Comparison of ENCODE assay signal across 1 cellular context in the genomic region with DNA sequence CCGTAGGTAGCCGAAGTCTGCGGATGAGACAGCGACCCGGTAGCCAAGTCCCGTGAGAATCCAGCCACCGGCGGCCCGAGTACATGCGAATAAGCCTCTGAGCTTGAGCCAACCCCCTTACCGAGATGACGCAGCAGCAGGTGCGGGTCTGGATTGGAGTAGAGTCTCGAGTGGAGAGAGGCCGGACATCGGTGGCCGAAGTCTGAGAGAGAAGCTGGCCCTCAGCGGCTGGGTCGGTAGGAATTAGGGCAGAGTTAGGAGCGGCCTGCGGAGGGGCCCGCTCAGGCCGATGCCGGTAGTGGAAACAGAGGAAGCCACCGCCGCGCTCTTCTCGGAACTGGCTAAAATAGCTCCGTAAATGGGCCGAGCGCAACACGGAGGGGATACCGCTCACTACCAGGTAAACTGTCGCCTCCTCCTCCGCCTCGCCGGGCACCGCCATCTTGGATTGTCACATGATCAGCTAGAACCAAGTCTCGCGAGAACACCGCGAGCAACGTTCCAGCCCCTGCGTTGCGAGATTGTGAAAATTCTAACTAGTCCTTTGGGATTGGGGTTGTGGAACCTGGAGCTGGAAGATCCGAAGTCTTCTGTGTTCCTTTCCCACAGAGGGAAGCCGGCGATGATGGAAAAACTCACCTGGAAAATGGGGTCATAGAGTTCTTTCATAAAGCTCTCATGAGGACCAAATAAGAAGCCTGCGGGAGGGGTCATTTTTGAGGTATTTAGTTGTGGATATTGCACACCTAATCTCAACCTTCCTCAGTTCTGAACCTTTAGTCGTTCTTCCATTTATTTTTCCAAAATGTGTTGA.
A peak's percentile ranks its signal among the peaks of the same experiment; 100 is the strongest.
TF ChIP-seq lines count a peak whose summit lies in the region.

A gene with protein sequence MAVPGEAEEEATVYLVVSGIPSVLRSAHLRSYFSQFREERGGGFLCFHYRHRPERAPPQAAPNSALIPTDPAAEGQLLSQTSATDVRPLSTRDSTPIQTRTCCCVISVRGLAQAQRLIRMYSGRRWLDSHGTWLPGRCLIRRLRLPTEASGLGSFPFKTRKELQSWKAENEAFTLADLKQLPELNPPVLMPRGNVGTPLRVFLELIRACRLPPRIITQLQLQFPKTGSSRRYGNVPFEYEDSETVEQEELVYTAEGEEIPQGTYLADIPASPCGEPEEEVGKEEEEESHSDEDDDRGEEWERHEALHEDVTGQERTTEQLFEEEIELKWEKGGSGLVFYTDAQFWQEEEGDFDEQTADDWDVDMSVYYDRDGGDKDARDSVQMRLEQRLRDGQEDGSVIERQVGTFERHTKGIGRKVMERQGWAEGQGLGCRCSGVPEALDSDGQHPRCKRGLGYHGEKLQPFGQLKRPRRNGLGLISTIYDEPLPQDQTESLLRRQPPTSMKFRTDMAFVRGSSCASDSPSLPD (minus strand): TSS at position 467 of the 814 bp plus-strand sequence. CDS start 25 bp downstream, at position 442.

TF ChIP-seq in GM12878, 131 proteins besides CTCF, POLR2A, EP300 and RAD21 (continued from another document and continues in another):
- TF ChIP-seq, protein P1, sequence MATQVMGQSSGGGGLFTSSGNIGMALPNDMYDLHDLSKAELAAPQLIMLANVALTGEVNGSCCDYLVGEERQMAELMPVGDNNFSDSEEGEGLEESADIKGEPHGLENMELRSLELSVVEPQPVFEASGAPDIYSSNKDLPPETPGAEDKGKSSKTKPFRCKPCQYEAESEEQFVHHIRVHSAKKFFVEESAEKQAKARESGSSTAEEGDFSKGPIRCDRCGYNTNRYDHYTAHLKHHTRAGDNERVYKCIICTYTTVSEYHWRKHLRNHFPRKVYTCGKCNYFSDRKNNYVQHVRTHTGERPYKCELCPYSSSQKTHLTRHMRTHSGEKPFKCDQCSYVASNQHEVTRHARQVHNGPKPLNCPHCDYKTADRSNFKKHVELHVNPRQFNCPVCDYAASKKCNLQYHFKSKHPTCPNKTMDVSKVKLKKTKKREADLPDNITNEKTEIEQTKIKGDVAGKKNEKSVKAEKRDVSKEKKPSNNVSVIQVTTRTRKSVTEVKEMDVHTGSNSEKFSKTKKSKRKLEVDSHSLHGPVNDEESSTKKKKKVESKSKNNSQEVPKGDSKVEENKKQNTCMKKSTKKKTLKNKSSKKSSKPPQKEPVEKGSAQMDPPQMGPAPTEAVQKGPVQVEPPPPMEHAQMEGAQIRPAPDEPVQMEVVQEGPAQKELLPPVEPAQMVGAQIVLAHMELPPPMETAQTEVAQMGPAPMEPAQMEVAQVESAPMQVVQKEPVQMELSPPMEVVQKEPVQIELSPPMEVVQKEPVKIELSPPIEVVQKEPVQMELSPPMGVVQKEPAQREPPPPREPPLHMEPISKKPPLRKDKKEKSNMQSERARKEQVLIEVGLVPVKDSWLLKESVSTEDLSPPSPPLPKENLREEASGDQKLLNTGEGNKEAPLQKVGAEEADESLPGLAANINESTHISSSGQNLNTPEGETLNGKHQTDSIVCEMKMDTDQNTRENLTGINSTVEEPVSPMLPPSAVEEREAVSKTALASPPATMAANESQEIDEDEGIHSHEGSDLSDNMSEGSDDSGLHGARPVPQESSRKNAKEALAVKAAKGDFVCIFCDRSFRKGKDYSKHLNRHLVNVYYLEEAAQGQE (IDR thresholded peaks at IDR 0.05; ENCODE audit: low read depth, low read length) = no peak; the same call in 1 of the 2 replicates
- TF ChIP-seq ASH2L (IDR thresholded peaks at IDR 0.05; ENCODE audit: borderline replicate concordance, low read depth) = peak; percentile 64; the same call in 1 of the 2 replicates
- TF ChIP-seq POLR2AphosphoS5 (IDR thresholded peaks at IDR 0.05; ENCODE audit: low read length) = peak; percentile 93
- TF ChIP-seq RBBP5 (conservative IDR thresholded peaks at IDR 0.05) = no peak
- peak; percentile 91 for TF ChIP-seq CBFB (IDR thresholded peaks at IDR 0.05; ENCODE audit: low read depth)
- peak; percentile 69 for TF ChIP-seq NBN (IDR thresholded peaks at IDR 0.05)
- TF ChIP-seq RUNX3 (IDR thresholded peaks at IDR 0.05; ENCODE audit: low read length) = peak; percentile 56
- 0 out of 2 replicates have a peak, but pooled peaks have one; percentile 25 for TF ChIP-seq CREB1 (IDR thresholded peaks at IDR 0.05; ENCODE audit: low read depth)
- TF ChIP-seq, protein P2, sequence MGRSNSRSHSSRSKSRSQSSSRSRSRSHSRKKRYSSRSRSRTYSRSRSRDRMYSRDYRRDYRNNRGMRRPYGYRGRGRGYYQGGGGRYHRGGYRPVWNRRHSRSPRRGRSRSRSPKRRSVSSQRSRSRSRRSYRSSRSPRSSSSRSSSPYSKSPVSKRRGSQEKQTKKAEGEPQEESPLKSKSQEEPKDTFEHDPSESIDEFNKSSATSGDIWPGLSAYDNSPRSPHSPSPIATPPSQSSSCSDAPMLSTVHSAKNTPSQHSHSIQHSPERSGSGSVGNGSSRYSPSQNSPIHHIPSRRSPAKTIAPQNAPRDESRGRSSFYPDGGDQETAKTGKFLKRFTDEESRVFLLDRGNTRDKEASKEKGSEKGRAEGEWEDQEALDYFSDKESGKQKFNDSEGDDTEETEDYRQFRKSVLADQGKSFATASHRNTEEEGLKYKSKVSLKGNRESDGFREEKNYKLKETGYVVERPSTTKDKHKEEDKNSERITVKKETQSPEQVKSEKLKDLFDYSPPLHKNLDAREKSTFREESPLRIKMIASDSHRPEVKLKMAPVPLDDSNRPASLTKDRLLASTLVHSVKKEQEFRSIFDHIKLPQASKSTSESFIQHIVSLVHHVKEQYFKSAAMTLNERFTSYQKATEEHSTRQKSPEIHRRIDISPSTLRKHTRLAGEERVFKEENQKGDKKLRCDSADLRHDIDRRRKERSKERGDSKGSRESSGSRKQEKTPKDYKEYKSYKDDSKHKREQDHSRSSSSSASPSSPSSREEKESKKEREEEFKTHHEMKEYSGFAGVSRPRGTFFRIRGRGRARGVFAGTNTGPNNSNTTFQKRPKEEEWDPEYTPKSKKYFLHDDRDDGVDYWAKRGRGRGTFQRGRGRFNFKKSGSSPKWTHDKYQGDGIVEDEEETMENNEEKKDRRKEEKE (IDR thresholded peaks at IDR 0.05) = no peak
- peak; percentile 100 for TF ChIP-seq YY1 (IDR thresholded peaks at IDR 0.05; ENCODE audit: low read depth, low read length)
- peak; percentile 83 for TF ChIP-seq IKZF1 (conservative IDR thresholded peaks at IDR 0.05)
- TF ChIP-seq CBX5 (IDR thresholded peaks at IDR 0.05; ENCODE audit: low read depth) = peak; percentile 68; the same call in 1 of the 2 replicates
- TF ChIP-seq BRCA1 (IDR thresholded peaks at IDR 0.05; ENCODE audit: low read depth, low read length) = peak; percentile 90
- TF ChIP-seq SIN3A (IDR thresholded peaks at IDR 0.05; ENCODE audit: low read depth, low read length) = peak; percentile 96
- TF ChIP-seq FOXK2 (IDR thresholded peaks at IDR 0.05) = 0 out of 2 replicates have a peak, but pooled peaks have one; percentile 50
- TF ChIP-seq SMARCA5 (IDR thresholded peaks at IDR 0.05) = no peak
- no peak for TF ChIP-seq SREBF2 (IDR thresholded peaks at IDR 0.05; ENCODE audit: low read length)
- TF ChIP-seq, protein P3, sequence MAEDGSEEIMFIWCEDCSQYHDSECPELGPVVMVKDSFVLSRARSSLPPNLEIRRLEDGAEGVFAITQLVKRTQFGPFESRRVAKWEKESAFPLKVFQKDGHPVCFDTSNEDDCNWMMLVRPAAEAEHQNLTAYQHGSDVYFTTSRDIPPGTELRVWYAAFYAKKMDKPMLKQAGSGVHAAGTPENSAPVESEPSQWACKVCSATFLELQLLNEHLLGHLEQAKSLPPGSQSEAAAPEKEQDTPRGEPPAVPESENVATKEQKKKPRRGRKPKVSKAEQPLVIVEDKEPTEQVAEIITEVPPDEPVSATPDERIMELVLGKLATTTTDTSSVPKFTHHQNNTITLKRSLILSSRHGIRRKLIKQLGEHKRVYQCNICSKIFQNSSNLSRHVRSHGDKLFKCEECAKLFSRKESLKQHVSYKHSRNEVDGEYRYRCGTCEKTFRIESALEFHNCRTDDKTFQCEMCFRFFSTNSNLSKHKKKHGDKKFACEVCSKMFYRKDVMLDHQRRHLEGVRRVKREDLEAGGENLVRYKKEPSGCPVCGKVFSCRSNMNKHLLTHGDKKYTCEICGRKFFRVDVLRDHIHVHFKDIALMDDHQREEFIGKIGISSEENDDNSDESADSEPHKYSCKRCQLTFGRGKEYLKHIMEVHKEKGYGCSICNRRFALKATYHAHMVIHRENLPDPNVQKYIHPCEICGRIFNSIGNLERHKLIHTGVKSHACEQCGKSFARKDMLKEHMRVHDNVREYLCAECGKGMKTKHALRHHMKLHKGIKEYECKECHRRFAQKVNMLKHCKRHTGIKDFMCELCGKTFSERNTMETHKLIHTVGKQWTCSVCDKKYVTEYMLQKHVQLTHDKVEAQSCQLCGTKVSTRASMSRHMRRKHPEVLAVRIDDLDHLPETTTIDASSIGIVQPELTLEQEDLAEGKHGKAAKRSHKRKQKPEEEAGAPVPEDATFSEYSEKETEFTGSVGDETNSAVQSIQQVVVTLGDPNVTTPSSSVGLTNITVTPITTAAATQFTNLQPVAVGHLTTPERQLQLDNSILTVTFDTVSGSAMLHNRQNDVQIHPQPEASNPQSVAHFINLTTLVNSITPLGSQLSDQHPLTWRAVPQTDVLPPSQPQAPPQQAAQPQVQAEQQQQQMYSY (CRISPR knock-in tag; IDR thresholded peaks at IDR 0.05) = no peak
- TF ChIP-seq PAX5 (IDR thresholded peaks at IDR 0.05; ENCODE audit: borderline replicate concordance, low read depth, low read length) = peak; percentile 40; the same call in 1 of the 2 replicates
- no peak for TF ChIP-seq MYC (IDR thresholded peaks at IDR 0.05; ENCODE audit: insufficient read depth, insufficient read length, insufficient replicate concordance, low read length, severe bottlenecking)
- TF ChIP-seq, protein P4, sequence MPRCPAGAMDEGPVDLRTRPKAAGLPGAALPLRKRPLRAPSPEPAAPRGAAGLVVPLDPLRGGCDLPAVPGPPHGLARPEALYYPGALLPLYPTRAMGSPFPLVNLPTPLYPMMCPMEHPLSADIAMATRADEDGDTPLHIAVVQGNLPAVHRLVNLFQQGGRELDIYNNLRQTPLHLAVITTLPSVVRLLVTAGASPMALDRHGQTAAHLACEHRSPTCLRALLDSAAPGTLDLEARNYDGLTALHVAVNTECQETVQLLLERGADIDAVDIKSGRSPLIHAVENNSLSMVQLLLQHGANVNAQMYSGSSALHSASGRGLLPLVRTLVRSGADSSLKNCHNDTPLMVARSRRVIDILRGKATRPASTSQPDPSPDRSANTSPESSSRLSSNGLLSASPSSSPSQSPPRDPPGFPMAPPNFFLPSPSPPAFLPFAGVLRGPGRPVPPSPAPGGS (IDR thresholded peaks at IDR 0.05; ENCODE audit: borderline replicate concordance, insufficient read depth, low read depth, low read length, poor library complexity, severe bottlenecking) = no peak
- TF ChIP-seq, protein P5, sequence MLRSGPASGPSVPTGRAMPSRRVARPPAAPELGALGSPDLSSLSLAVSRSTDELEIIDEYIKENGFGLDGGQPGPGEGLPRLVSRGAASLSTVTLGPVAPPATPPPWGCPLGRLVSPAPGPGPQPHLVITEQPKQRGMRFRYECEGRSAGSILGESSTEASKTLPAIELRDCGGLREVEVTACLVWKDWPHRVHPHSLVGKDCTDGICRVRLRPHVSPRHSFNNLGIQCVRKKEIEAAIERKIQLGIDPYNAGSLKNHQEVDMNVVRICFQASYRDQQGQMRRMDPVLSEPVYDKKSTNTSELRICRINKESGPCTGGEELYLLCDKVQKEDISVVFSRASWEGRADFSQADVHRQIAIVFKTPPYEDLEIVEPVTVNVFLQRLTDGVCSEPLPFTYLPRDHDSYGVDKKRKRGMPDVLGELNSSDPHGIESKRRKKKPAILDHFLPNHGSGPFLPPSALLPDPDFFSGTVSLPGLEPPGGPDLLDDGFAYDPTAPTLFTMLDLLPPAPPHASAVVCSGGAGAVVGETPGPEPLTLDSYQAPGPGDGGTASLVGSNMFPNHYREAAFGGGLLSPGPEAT (IDR thresholded peaks at IDR 0.05; ENCODE audit: low read depth) = peak; percentile 100
- TF ChIP-seq SMAD5 (IDR thresholded peaks at IDR 0.05; ENCODE audit: low read depth) = peak; percentile 69; the same call in 1 of the 2 replicates
- TF ChIP-seq BACH1 (IDR thresholded peaks at IDR 0.05; ENCODE audit: borderline replicate concordance) = peak; percentile 18; the same call in 1 of the 2 replicates
- peak; percentile 55; the same call in 1 of the 2 replicates for TF ChIP-seq RB1 (IDR thresholded peaks at IDR 0.05; ENCODE audit: borderline replicate concordance)
- TF ChIP-seq, protein P6, sequence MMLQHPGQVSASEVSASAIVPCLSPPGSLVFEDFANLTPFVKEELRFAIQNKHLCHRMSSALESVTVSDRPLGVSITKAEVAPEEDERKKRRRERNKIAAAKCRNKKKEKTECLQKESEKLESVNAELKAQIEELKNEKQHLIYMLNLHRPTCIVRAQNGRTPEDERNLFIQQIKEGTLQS (IDR thresholded peaks at IDR 0.05; ENCODE audit: borderline replicate concordance, extremely low read depth, low read depth, low read length) = 0 out of 2 replicates have a peak, but pooled peaks have one; percentile 29
- TF ChIP-seq, protein P7, sequence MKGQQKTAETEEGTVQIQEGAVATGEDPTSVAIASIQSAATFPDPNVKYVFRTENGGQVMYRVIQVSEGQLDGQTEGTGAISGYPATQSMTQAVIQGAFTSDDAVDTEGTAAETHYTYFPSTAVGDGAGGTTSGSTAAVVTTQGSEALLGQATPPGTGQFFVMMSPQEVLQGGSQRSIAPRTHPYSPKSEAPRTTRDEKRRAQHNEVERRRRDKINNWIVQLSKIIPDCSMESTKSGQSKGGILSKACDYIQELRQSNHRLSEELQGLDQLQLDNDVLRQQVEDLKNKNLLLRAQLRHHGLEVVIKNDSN (IDR thresholded peaks at IDR 0.05; ENCODE audit: borderline replicate concordance, extremely low read length, insufficient read depth, low read depth, low read length) = peak; percentile 91
- TF ChIP-seq, protein P8, sequence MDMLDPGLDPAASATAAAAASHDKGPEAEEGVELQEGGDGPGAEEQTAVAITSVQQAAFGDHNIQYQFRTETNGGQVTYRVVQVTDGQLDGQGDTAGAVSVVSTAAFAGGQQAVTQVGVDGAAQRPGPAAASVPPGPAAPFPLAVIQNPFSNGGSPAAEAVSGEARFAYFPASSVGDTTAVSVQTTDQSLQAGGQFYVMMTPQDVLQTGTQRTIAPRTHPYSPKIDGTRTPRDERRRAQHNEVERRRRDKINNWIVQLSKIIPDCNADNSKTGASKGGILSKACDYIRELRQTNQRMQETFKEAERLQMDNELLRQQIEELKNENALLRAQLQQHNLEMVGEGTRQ (IDR thresholded peaks at IDR 0.05; ENCODE audit: borderline replicate concordance, low read depth, low read length) = peak; percentile 77
- peak; percentile 99 for TF ChIP-seq CHD2 (IDR thresholded peaks at IDR 0.05; ENCODE audit: borderline replicate concordance, low read depth, low read length)
- TF ChIP-seq, protein P9, sequence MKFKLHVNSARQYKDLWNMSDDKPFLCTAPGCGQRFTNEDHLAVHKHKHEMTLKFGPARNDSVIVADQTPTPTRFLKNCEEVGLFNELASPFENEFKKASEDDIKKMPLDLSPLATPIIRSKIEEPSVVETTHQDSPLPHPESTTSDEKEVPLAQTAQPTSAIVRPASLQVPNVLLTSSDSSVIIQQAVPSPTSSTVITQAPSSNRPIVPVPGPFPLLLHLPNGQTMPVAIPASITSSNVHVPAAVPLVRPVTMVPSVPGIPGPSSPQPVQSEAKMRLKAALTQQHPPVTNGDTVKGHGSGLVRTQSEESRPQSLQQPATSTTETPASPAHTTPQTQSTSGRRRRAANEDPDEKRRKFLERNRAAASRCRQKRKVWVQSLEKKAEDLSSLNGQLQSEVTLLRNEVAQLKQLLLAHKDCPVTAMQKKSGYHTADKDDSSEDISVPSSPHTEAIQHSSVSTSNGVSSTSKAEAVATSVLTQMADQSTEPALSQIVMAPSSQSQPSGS (IDR thresholded peaks at IDR 0.05; ENCODE audit: low read length) = peak; percentile 55
- TF ChIP-seq TAF1 (IDR thresholded peaks at IDR 0.05; ENCODE audit: borderline replicate concordance, low read depth, low read length) = peak; percentile 97
